Comparison of ENCODE assay signal across 1 cellular context in genomic region chr15:66497502-66498455, GRCh38.
A peak's percentile ranks its signal among the peaks of the same experiment; 100 is the strongest.
TF ChIP-seq lines count a peak whose summit lies in the region.

Gene SNAPC5 (minus strand): TSS chr15:66497762. CDS start chr15:66497731, 31 bp downstream.

TF ChIP-seq in K562, 482 proteins besides CTCF, POLR2A, EP300 and RAD21 (continued from another document and continues in another):
- TF ChIP-seq ZBTB9 (CRISPR knock-in tag; IDR thresholded peaks at IDR 0.05), result peak; percentile 65; the same call in 1 of the 2 replicates
- TF ChIP-seq POLR2G (IDR thresholded peaks at IDR 0.05; ENCODE audit: low read depth, low read length), result peak; percentile 97
- TF ChIP-seq ZNF316 (IDR thresholded peaks at IDR 0.05), result no peak; the same call in 1 of the 2 replicates
- TF ChIP-seq FOXM1 (IDR thresholded peaks at IDR 0.05; ENCODE audit: low read depth), result no peak
- TF ChIP-seq FOXM1 (CRISPR knock-in tag; IDR thresholded peaks at IDR 0.05; ENCODE audit: low read depth), result peak; percentile 81; the same call in 1 of the 2 replicates
- peak; percentile 99 for TF ChIP-seq CTCFL (IDR thresholded peaks at IDR 0.05; ENCODE audit: borderline replicate concordance, insufficient read depth, low read depth, low read length, poor library complexity, severe bottlenecking)
- no peak for TF ChIP-seq ZNF384 (IDR thresholded peaks at IDR 0.05; ENCODE audit: low read depth, low read length)
- TF ChIP-seq RERE (CRISPR knock-in tag; IDR thresholded peaks at IDR 0.05; ENCODE audit: borderline replicate concordance), result no peak
- no peak for TF ChIP-seq ZNF311 (CRISPR knock-in tag; IDR thresholded peaks at IDR 0.05)
- TF ChIP-seq CXXC5 (CRISPR knock-in tag; IDR thresholded peaks at IDR 0.05), result peak; percentile 67
- 0 out of 2 replicates have a peak, but pooled peaks have one; percentile 14 for TF ChIP-seq HDGF (IDR thresholded peaks at IDR 0.05)
- TF ChIP-seq ZNF57 (CRISPR knock-in tag; IDR thresholded peaks at IDR 0.05), result no peak
- TF ChIP-seq HMG20A (CRISPR knock-in tag; conservative IDR thresholded peaks at IDR 0.05), result no peak
- no peak for TF ChIP-seq UBTF (IDR thresholded peaks at IDR 0.05; ENCODE audit: borderline replicate concordance in 1 of 2, low read depth in 2 of 2, low read length in 2 of 2)
- no peak for TF ChIP-seq CEBPZ (IDR thresholded peaks at IDR 0.05; ENCODE audit: borderline replicate concordance, low read depth, low read length)
- no peak for TF ChIP-seq PTRF (tag; IDR thresholded peaks at IDR 0.05)
- 0 out of 2 replicates have a peak, but pooled peaks have one; percentile 67 for TF ChIP-seq ZNF197 (CRISPR knock-in tag; IDR thresholded peaks at IDR 0.05; ENCODE audit: low read depth)
- no peak for TF ChIP-seq NFATC3 (IDR thresholded peaks at IDR 0.05)
- no peak for TF ChIP-seq HMBOX1 (IDR thresholded peaks at IDR 0.05)
- peak; percentile 28 for TF ChIP-seq CHD7 (IDR thresholded peaks at IDR 0.05; ENCODE audit: low read depth, low read length)
- TF ChIP-seq GABPB1 (CRISPR knock-in tag; IDR thresholded peaks at IDR 0.05), result peak; percentile 91
- TF ChIP-seq SNAPC5 (CRISPR knock-in tag; IDR thresholded peaks at IDR 0.05), result no peak
- TF ChIP-seq KDM4B (IDR thresholded peaks at IDR 0.05; ENCODE audit: borderline replicate concordance in 2 of 2, low read depth in 1 of 2), result peak in 1 of 2 experiments; percentile 84; a peak in 1 of 4 replicates
